Comparison of ENCODE assay signal across 13 cellular contexts in the genomic region with DNA sequence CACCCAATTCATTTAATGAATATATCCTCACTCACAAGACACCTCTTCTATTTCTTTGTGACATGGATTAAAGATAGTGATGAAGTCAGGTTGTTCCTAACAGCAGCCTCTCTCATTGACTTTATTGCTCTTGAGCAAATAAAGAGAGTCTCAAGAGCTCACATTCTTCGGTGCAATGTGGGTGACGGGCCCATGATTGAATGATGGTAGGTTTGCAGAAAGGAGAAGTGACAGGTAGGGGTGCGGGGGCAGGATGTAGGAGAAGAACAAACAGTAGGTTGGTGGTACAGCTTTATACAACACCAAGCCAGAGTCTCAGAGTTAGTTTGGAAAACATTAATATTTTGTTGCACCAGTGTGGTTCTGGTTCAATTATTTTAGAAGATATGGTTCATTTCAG.
A peak's percentile ranks its signal among the peaks of the same experiment; 100 is the strongest.
DNase-seq lines count a peak whose midpoint lies in the region; TF ChIP-seq lines count a peak whose summit lies in the region.
"Had no signal": no experiment of that assay in that cellular context is flagged by ENCODE, and none has a peak within 500 bp of the region (broad histone marks: within the 10 kb centered on the region; RNA-seq: fewer than 3 reads in every experiment).

No MANE protein-coding gene starts in this region.

- H3K36me3 ChIP-seq in Caco-2 (ENCODE audit: control insufficient read depth, insufficient read depth, low read length) (no peaks in the 10 kb centered on the region), hepatocyte (replicated peaks; ENCODE audit: insufficient read depth, low read depth) (no peaks in the 10 kb centered on the region), thyroid gland (no peaks in the 10 kb centered on the region)
- H3K36me3 ChIP-seq: HAP-1 had no signal

- no peak overlapping the region for H3K27ac ChIP-seq in hepatocyte
- peak overlapping the region in 2 of 3 donors; percentile 14 to 18 for H3K27ac ChIP-seq in thyroid gland

- H3K4me3 Mint-ChIP-seq in Caco-2 (ENCODE audit: unreplicated experiment) = no peak overlapping the region
- H3K4me3 Mint-ChIP-seq: CD4-positive, alpha-beta memory T cell had no signal

- CTCF ChIA-PET in Caco-2 (lab: Charles Lee) = no interaction called here

- H2AFZ ChIP-seq in hepatocyte = no peak overlapping the region

- WGBS in hepatocyte (ENCODE audit: low lambda C conversion rate, missing lambda C conversion rate) = 73% methylated on average over 3 of the region's 3 CpGs
- WGBS in thyroid gland, 2 donors = 46 to 50% methylated on average over 3 of the region's 3 CpGs

- H3K4me3 ChIP-seq in Caco-2 (ENCODE audit: low read depth, low read length) (no peak overlapping the region), hepatocyte (no peak overlapping the region), thyroid gland (replicated peaks in 1 of 3) (no peak overlapping the region)
- H3K4me3 ChIP-seq: HAP-1 had no signal

- H3K36me3 Mint-ChIP-seq in Caco-2 (ENCODE audit: insufficient read depth, unreplicated experiment) = no peaks in the 10 kb centered on the region
- H3K36me3 Mint-ChIP-seq: CD4-positive, alpha-beta memory T cell had no signal

- intact Hi-C loops in Caco-2 (cut with micrococcal nuclease; ENCODE audit: unreplicated experiment) (loop anchor here (10.0 kb wide), 1 partner anchor 474 kb away; no protein-coding TSS in a partner anchor), thyroid gland (cut with DNase I) (no loop called here)

- POLR2A ChIA-PET in Caco-2 (lab: Charles Lee) = no interaction called here

- no peaks in the 10 kb centered on the region for H4K20me1 ChIP-seq in hepatocyte (ENCODE audit: insufficient read depth, poor library complexity, severe bottlenecking)

- H3K27me3 Mint-ChIP-seq in Caco-2 (ENCODE audit: insufficient read depth, unreplicated experiment) = no peaks in the 10 kb centered on the region

- H3K27me3 ChIP-seq in Caco-2 (replicated peaks; ENCODE audit: control insufficient read depth, insufficient read depth, low read length) (no peaks in the 10 kb centered on the region), hepatocyte (no peaks in the 10 kb centered on the region), thyroid gland (no peaks in the 10 kb centered on the region)

- no peaks in the 10 kb centered on the region for H3K9me3 ChIP-seq in Caco-2
- H3K9me3 ChIP-seq in hepatocyte (ENCODE audit: low read depth) = no peaks in the 10 kb centered on the region
- no peaks in the 10 kb centered on the region for H3K9me3 ChIP-seq in thyroid gland
- H3K9me3 ChIP-seq: HAP-1 had no signal

- peaks cover 28% of the 10 kb centered on the region for H3K4me1 ChIP-seq in Caco-2
- H3K4me1 ChIP-seq in hepatocyte (ENCODE audit: insufficient read depth) = peaks cover 12% of the 10 kb centered on the region
- H3K4me1 ChIP-seq in thyroid gland = peaks cover 19 to 20% of the 10 kb centered on the region in 2 donors
- H3K4me1 ChIP-seq: HAP-1 had no signal

- no peaks in the 10 kb centered on the region for H3K9me3 Mint-ChIP-seq in Caco-2 (ENCODE audit: unreplicated experiment)

- peak; percentile 46 to 71 for DNase-seq in Caco-2
- DNase-seq in DMS79 (lab: John Stamatoyannopoulos, UW) = peak; percentile 14
- peak; percentile 45 for DNase-seq in hepatocyte (ENCODE audit: low spot score)
- DNase-seq in thyroid gland = peak; percentile 23 to 31
- no peak for DNase-seq in mucosa of gallbladder (ENCODE audit: low spot score)
- DNase-seq in globus pallidus (ENCODE audit: low spot score) = no peak
- DNase-seq: C1 segment of cervical spinal cord; CD4-positive, alpha-beta memory T cell; COR-L47; DMS153; GF-D8; GOT3 had no signal

- H3K4me2 ChIP-seq in hepatocyte = no peak overlapping the region

- H3K27ac Mint-ChIP-seq in Caco-2 (ENCODE audit: unreplicated experiment) = no peak overlapping the region
- H3K27ac Mint-ChIP-seq: CD4-positive, alpha-beta memory T cell had no signal

- no peak for TF ChIP-seq POLR2A in thyroid gland (IDR thresholded peaks at IDR 0.05)

- H3K9me2 ChIP-seq in hepatocyte (replicated peaks; ENCODE audit: insufficient read depth) = no peaks in the 10 kb centered on the region

- TF ChIP-seq CTCF in Caco-2 (IDR thresholded peaks at IDR 0.05; ENCODE audit: insufficient read depth in 1 of 2, low read depth in 1 of 2, low read length in 1 of 2, severe bottlenecking in 1 of 2, unreplicated experiment in 1 of 2) (no peak), hepatocyte (IDR thresholded peaks at IDR 0.05; ENCODE audit: poor library complexity) (no peak), thyroid gland (IDR thresholded peaks at IDR 0.05) (no peak)

- H3K4me1 Mint-ChIP-seq in Caco-2 (ENCODE audit: low read depth, unreplicated experiment) = peaks cover 17% of the 10 kb centered on the region
- H3K4me1 Mint-ChIP-seq: CD4-positive, alpha-beta memory T cell had no signal

- no TSS peak for BruUV-seq in Caco-2 (replicated peaks; lab: Mats Ljungman, UMichigan)

- H3K79me2 ChIP-seq in hepatocyte = peaks cover 22% of the 10 kb centered on the region

Comparison
In these comparisons a context has a peak if more than half of its experiments do, and no peak if none do; other contexts are left out.
1. DNase-seq: peak in Caco-2 (2 of 2), DMS79 (single experiment), hepatocyte (single experiment) and thyroid gland (2 of 2); none in mucosa of gallbladder (single experiment) and globus pallidus (single experiment).